14 cellular contexts compared by ENCODE assay signal in genomic region chr20:36547186-36548005, GRCh38.
"Had no signal": no experiment of that assay in that cellular context is flagged by ENCODE, and none has a peak within 500 bp of the region (broad histone marks: within the 10 kb centered on the region; RNA-seq: fewer than 3 reads in every experiment).

No MANE protein-coding gene starts in this region.

- H3K27me3 Mint-ChIP-seq: activated B cell treated with CpG ODN at 0.5 μM for 24 hours; activated CD4-positive, alpha-beta T cell treated with anti-CD3 and anti-CD28 coated beads, Interleukin-2, amount 10 ng/mL, durations not matched to agents 24 days and 14 days had no signal

- H3K36me3 ChIP-seq: neutrophil, uterus had no signal

- H3K4me3 ChIP-seq: heart right ventricle, right atrium auricular region, smooth muscle cell, uterus had no signal

- H3K9me3 ChIP-seq: heart right ventricle, neutrophil, right atrium auricular region, uterus had no signal

- H3K27ac ChIP-seq: brain microvascular endothelial cell, foreskin keratinocyte, neutrophil had no signal

- H3K27ac Mint-ChIP-seq: activated B cell treated with CpG ODN at 0.5 μM for 24 hours; activated CD4-positive, alpha-beta T cell treated with anti-CD3 and anti-CD28 coated beads, Interleukin-2, amount 10 ng/mL, durations not matched to agents 24 days and 14 days had no signal

- H3K4me3 Mint-ChIP-seq: activated B cell treated with CpG ODN at 0.5 μM for 24 hours; activated CD4-positive, alpha-beta T cell treated with anti-CD3 and anti-CD28 coated beads, Interleukin-2, amount 10 ng/mL, durations not matched to agents 24 days and 14 days had no signal

- FAIRE-seq: kidney had no signal

- H3K27me3 ChIP-seq: brain microvascular endothelial cell, foreskin keratinocyte, heart right ventricle, neutrophil, right atrium auricular region, uterus had no signal

- H3K4me1 Mint-ChIP-seq: activated B cell treated with CpG ODN at 0.5 μM for 24 hours; activated CD4-positive, alpha-beta T cell treated with anti-CD3 and anti-CD28 coated beads, Interleukin-2, amount 10 ng/mL, durations not matched to agents 24 days and 14 days had no signal

- H3K9me3 Mint-ChIP-seq: activated B cell treated with CpG ODN at 0.5 μM for 24 hours; activated CD4-positive, alpha-beta T cell treated with anti-CD3 and anti-CD28 coated beads, Interleukin-2, amount 10 ng/mL, durations not matched to agents 24 days and 14 days had no signal

- H3K4me1 ChIP-seq: foreskin keratinocyte had no signal

- ATAC-seq: foreskin keratinocyte, heart right ventricle, SK-N-SH treated with all-trans-retinoic acid at 6 μM for 48 hours had no signal

- DNase-seq: activated B cell treated with CpG ODN at 0.5 μM for 24 hours; activated CD4-positive, alpha-beta T cell treated with anti-CD3 and anti-CD28 coated beads, Interleukin-2, amount 10 ng/mL, durations not matched to agents 24 days and 14 days; activated CD8-positive, alpha-beta memory T cell treated with anti-CD3 and anti-CD28 coated beads for 24 hours; activated naive CD4-positive, alpha-beta T cell treated with anti-CD3 and anti-CD28 coated beads, Interleukin-2, amount 50 U/mL, for 16 hours; brain microvascular endothelial cell; foreskin keratinocyte; heart right ventricle; stimulated activated naive CD4-positive, alpha-beta T cell treated with Interleukin-2 at 50 U/mL for 16 hours had no signal
